ENCODE assay signal across 1 cellular context in genomic region chr16:75462804-75463203, GRCh38.
TF ChIP-seq lines count a peak whose summit lies in the region.

No MANE protein-coding gene starts in this region.

TF ChIP-seq in GM12878, 131 proteins besides CTCF, POLR2A, EP300 and RAD21 (continued from another document):
- TF ChIP-seq IRF5 (IDR thresholded peaks at IDR 0.05; ENCODE audit: borderline replicate concordance), result no peak
- no peak for TF ChIP-seq ZNF622 (IDR thresholded peaks at IDR 0.05)
- TF ChIP-seq, protein P1, sequence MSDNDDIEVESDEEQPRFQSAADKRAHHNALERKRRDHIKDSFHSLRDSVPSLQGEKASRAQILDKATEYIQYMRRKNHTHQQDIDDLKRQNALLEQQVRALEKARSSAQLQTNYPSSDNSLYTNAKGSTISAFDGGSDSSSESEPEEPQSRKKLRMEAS (IDR thresholded peaks at IDR 0.05; ENCODE audit: low read depth, low read length), result no peak
- no peak for TF ChIP-seq MTA3 (IDR thresholded peaks at IDR 0.05; ENCODE audit: borderline replicate concordance, low read length)
- no peak for TF ChIP-seq SUZ12 (IDR thresholded peaks at IDR 0.05; ENCODE audit: unreplicated experiment)
- TF ChIP-seq HCFC1 (IDR thresholded peaks at IDR 0.05; ENCODE audit: low read length), result no peak
- peak; percentile 52 for TF ChIP-seq ATF7 (IDR thresholded peaks at IDR 0.05; ENCODE audit: low read depth)
- TF ChIP-seq CBX3 (IDR thresholded peaks at IDR 0.05; ENCODE audit: borderline replicate concordance, low read depth), result no peak
- peak; percentile 91 for TF ChIP-seq RAD51 (IDR thresholded peaks at IDR 0.05)
TF ChIP-seq in GM12878: peak in this region for 5.
